8 cellular contexts compared by ENCODE assay signal in the genomic region with DNA sequence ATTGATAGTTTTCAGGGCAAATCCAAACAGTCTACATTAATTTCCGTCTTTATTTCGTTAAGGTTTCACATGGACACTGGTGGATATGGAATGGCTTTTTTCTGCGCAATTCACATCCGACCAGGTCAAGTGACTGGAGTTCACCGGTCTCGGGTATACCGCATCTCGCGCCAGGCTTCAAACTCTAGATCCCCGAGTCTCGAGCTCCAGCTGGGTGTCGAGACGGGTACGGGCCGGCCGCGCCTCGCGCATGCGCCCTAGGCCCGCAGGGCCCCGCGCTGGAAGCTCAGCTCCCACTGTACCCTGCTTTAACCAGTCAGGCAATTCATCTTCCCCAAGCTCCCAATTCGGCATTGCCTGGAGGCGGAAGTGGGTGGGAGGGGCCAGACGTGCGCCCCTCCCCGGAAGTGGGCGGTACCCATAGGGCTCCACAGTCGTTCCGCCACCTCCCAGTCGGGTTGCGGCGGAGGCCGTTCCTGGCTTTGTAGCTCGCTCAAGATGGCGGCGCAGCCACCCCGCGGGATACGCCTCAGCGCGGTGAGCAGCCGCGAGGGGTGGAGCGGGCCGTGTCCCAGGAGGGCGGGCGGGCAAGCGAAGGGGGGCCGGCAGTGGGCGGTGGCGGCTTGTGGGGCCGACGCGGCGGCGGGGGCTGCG. TPM values are rescaled to one million over a fixed set of nuclear protein-coding genes. Genes with fewer than 3 reads are reported as not detected.
A peak's percentile ranks its signal among the peaks of the same experiment; 100 is the strongest.
DNase-seq lines count a peak whose midpoint lies in the region; ATAC-seq and TF ChIP-seq lines count a peak whose summit lies in the region.

A gene with protein sequence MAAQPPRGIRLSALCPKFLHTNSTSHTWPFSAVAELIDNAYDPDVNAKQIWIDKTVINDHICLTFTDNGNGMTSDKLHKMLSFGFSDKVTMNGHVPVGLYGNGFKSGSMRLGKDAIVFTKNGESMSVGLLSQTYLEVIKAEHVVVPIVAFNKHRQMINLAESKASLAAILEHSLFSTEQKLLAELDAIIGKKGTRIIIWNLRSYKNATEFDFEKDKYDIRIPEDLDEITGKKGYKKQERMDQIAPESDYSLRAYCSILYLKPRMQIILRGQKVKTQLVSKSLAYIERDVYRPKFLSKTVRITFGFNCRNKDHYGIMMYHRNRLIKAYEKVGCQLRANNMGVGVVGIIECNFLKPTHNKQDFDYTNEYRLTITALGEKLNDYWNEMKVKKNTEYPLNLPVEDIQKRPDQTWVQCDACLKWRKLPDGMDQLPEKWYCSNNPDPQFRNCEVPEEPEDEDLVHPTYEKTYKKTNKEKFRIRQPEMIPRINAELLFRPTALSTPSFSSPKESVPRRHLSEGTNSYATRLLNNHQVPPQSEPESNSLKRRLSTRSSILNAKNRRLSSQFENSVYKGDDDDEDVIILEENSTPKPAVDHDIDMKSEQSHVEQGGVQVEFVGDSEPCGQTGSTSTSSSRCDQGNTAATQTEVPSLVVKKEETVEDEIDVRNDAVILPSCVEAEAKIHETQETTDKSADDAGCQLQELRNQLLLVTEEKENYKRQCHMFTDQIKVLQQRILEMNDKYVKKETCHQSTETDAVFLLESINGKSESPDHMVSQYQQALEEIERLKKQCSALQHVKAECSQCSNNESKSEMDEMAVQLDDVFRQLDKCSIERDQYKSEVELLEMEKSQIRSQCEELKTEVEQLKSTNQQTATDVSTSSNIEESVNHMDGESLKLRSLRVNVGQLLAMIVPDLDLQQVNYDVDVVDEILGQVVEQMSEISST (plus strand): TSS at position 431 of the 654 bp plus-strand sequence. CDS start 68 bp downstream, at position 499.

- no peaks in the 10 kb centered on the region for H3K9me3 ChIP-seq in PC-3 (ENCODE audit: low read length)
- H3K9me3 ChIP-seq in mononuclear cell (ENCODE audit: low read depth, low read length): no peaks in the 10 kb centered on the region

- no peak for TF ChIP-seq RAD21 in Ishikawa (IDR thresholded peaks at IDR 0.05; ENCODE audit: low read depth)

- no peaks in the 10 kb centered on the region for H3F3A ChIP-seq in PC-3 (ENCODE audit: low read length, unreplicated experiment)

- intact Hi-C loops in PC-3 (cut with micrococcal nuclease): loop anchor here (1.0 to 5.0 kb wide), 4 partner anchors 21 to 179 kb away; a partner anchor contains a TSS

- peak within 1 kb of the TSS; percentile 88 for H3K9ac ChIP-seq in PC-3 (ENCODE audit: low read length)

- CTCF ChIA-PET in PC-3 (lab: Charles Lee): interaction anchor here (0.6 to 1.0 kb wide), 8 partner anchors 11 to 311 kb away, joined by 3 to 8 read pairs (median 4); no protein-coding TSS in a partner anchor

- H3K4me1 ChIP-seq in PC-3 (ENCODE audit: insufficient read depth, low read length): peaks cover 20% of the 10 kb centered on the region
- H3K4me1 ChIP-seq in mononuclear cell (ENCODE audit: insufficient read depth, low read length): peaks cover 48% of the 10 kb centered on the region

- POLR2A ChIA-PET in PC-3 (lab: Charles Lee; ENCODE audit: unreplicated experiment): interaction anchor here (0.6 to 1.2 kb wide), 20 partner anchors 17 to 1438 kb away, joined by 3 to 15 read pairs (median 6); a partner anchor contains a TSS

- H3K79me2 ChIP-seq in PC-3 (ENCODE audit: low read length): peaks cover 47% of the 10 kb centered on the region

- H3K36me3 ChIP-seq in PC-3 (ENCODE audit: low read depth, low read length): no peaks in the 10 kb centered on the region

- H3K4me2 ChIP-seq in PC-3 (ENCODE audit: low read length): peak within 1 kb of the TSS; percentile 96

- no peaks in the 10 kb centered on the region for H3K27me3 ChIP-seq in PC-3 (ENCODE audit: low read length)
- H3K27me3 ChIP-seq in mononuclear cell (ENCODE audit: insufficient read depth, low read length): no peaks in the 10 kb centered on the region

- ATAC-seq in GM21576 (IDR thresholded peaks at IDR 0.05; ENCODE audit: unreplicated experiment) (peak; percentile 86), PC-3 (peak; percentile 89)

- TF ChIP-seq CTCF in PC-3 (conservative IDR thresholded peaks at IDR 0.05; ENCODE audit: low read depth, low read length) (no peak), epithelial cell of esophagus (IDR thresholded peaks at IDR 0.05; ENCODE audit: insufficient read depth, low read depth, low read length, missing control alignments) (no peak)

- H3K9me2 ChIP-seq in PC-3 (replicated peaks; ENCODE audit: low read length): no peaks in the 10 kb centered on the region

- peak within 1 kb of the TSS; percentile 80 for H2AFZ ChIP-seq in PC-3 (ENCODE audit: low read length)

- peak; percentile 53; the same call in 1 of the 2 replicates for TF ChIP-seq EP300 in Ishikawa (IDR thresholded peaks at IDR 0.05; ENCODE audit: borderline replicate concordance)

- DNase-seq in DMS153 (lab: John Stamatoyannopoulos, UW) (peak; percentile 99), PC-3 (peak; percentile 100), activated T-cell treated with anti-CD3 and anti-CD28 coated beads for 48 hours (ENCODE audit: low read depth) (peak; percentile 99), epithelial cell of esophagus (ENCODE audit: low read depth) (peak; percentile 99)
- peak; percentile 95 to 97 for DNase-seq in stimulated activated CD8-positive, alpha-beta memory T cell treated with anti-CD3 and anti-CD28 coated beads, Interleukin-4, amount 100 ng/mL, for 1 hour (ENCODE audit: low read depth in 2 of 2, low spot score in 1 of 2)

- H3K27ac ChIP-seq in PC-3 (ENCODE audit: low read length): peak within 1 kb of the TSS; percentile 77

- peaks cover 27% of the 10 kb centered on the region for H4K20me1 ChIP-seq in PC-3 (ENCODE audit: low read length)

- H3K4me3 ChIP-seq in PC-3 (ENCODE audit: low read length): peak within 1 kb of the TSS; percentile 90
- peak within 1 kb of the TSS; percentile 84 for H3K4me3 ChIP-seq in epithelial cell of esophagus (ENCODE audit: low read length)
- H3K4me3 ChIP-seq in mononuclear cell (ENCODE audit: low read length): peak within 1 kb of the TSS; percentile 94

- BruUV-seq in PC-3 (replicated peaks; lab: Mats Ljungman, UMichigan): no TSS peak

TF ChIP-seq in Ishikawa, 13 proteins besides CTCF, POLR2A, EP300 and RAD21:
- TF ChIP-seq CREB1 (IDR thresholded peaks at IDR 0.05; ENCODE audit: low read depth) (0 out of 2 replicates have a peak, but pooled peaks have one; percentile 17), FOXM1 (IDR thresholded peaks at IDR 0.05; ENCODE audit: borderline replicate concordance, low read depth) (no peak), TCF12 (IDR thresholded peaks at IDR 0.05; ENCODE audit: low read depth) (0 out of 2 replicates have a peak, but pooled peaks have one; percentile 21), TAF1 (IDR thresholded peaks at IDR 0.05; ENCODE audit: low read depth) (peak; percentile 89), YY1 (IDR thresholded peaks at IDR 0.05; ENCODE audit: low read depth) (peak; percentile 93)
- TF ChIP-seq, protein P1, sequence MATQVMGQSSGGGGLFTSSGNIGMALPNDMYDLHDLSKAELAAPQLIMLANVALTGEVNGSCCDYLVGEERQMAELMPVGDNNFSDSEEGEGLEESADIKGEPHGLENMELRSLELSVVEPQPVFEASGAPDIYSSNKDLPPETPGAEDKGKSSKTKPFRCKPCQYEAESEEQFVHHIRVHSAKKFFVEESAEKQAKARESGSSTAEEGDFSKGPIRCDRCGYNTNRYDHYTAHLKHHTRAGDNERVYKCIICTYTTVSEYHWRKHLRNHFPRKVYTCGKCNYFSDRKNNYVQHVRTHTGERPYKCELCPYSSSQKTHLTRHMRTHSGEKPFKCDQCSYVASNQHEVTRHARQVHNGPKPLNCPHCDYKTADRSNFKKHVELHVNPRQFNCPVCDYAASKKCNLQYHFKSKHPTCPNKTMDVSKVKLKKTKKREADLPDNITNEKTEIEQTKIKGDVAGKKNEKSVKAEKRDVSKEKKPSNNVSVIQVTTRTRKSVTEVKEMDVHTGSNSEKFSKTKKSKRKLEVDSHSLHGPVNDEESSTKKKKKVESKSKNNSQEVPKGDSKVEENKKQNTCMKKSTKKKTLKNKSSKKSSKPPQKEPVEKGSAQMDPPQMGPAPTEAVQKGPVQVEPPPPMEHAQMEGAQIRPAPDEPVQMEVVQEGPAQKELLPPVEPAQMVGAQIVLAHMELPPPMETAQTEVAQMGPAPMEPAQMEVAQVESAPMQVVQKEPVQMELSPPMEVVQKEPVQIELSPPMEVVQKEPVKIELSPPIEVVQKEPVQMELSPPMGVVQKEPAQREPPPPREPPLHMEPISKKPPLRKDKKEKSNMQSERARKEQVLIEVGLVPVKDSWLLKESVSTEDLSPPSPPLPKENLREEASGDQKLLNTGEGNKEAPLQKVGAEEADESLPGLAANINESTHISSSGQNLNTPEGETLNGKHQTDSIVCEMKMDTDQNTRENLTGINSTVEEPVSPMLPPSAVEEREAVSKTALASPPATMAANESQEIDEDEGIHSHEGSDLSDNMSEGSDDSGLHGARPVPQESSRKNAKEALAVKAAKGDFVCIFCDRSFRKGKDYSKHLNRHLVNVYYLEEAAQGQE (IDR thresholded peaks at IDR 0.05; ENCODE audit: low read depth): no peak
- TF ChIP-seq, protein P2, sequence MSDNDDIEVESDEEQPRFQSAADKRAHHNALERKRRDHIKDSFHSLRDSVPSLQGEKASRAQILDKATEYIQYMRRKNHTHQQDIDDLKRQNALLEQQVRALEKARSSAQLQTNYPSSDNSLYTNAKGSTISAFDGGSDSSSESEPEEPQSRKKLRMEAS (IDR thresholded peaks at IDR 0.05): peak; percentile 85
- TF ChIP-seq, protein P3, sequence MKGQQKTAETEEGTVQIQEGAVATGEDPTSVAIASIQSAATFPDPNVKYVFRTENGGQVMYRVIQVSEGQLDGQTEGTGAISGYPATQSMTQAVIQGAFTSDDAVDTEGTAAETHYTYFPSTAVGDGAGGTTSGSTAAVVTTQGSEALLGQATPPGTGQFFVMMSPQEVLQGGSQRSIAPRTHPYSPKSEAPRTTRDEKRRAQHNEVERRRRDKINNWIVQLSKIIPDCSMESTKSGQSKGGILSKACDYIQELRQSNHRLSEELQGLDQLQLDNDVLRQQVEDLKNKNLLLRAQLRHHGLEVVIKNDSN (IDR thresholded peaks at IDR 0.05): no peak

RNA-seq across cellular contexts. Expression of the gene that starts here (rescaled TPM):
- 17.9 and 23.0 TPM in 2 replicates for total RNA-seq in PC-3 (2014; rRNA removed)
- total RNA-seq in mononuclear cell: 117 TPM

Comparison
In these comparisons a context has a peak if more than half of its experiments do, and no peak if none do; other contexts are left out.
1. Peak in every context shown above with its lines: DNase-seq, ATAC-seq, H3K4me3 ChIP-seq and H3K27ac ChIP-seq.